Comparison of ENCODE assay signal across 7 cellular contexts in the genomic region with DNA sequence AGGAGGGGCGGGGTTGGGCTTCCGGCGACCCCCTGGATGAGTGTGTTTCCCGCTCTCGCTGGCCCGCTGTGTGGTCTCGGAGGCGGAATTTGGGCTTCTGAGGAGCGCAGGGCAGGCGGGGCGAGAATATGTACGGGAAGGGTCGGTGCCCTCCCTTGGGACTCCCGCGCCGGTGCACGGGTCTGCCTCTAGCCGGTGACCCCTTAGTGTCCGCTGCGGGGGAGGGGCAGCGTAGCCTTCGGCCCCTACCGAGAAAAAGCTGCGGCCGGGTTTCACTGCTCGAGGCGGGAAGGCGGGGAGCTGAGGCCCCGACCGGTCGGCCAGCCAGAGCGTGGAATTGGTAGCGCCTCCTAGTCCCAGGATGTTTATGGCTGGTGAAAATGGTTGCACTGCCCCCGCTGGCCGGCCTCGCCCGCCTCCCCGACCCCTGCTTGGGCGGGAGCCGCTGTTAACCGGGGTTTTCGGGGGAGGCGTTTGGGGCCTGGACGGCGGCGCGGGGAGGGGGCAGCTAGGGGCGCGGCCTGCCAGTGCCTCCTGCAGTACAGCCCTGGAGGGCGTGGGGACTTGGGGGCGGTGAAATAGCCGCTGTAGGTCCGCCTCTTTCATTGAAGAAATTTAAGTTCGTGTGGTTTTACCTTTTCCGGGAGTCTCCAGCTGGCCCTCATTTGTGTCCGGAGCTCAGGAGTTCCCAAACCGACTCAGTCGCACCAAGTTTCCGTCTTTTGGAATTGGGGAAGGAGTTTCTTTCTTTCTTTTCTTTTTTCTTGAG. TPM values are rescaled to one million over a fixed set of nuclear protein-coding genes. Genes with fewer than 3 reads are reported as not detected.
DNase-seq lines count a peak whose midpoint lies in the region; ATAC-seq and TF ChIP-seq lines count a peak whose summit lies in the region.

Gene UGP2, plus strand, starts transcription at position 643 of the 769 bp plus-strand sequence. CDS start 290 bp downstream, outside the sequence.

- TF ChIP-seq POLR2A in GM18505 (IDR thresholded peaks at IDR 0.05; ENCODE audit: borderline replicate concordance, extremely low read depth, insufficient read depth, insufficient read length) = peak; percentile 72
- TF ChIP-seq POLR2A in gastrocnemius medialis (IDR thresholded peaks at IDR 0.05) = peak; percentile 79 to 91

- H3K4me1 ChIP-seq in gastrocnemius medialis = peaks cover 46 to 53% of the 10 kb centered on the region in 2 donors

- peak; percentile 64 for ATAC-seq in GM18505 (IDR thresholded peaks at IDR 0.05; ENCODE audit: unreplicated experiment)
- peak; percentile 57 for ATAC-seq in HG02973 (IDR thresholded peaks at IDR 0.05; ENCODE audit: unreplicated experiment)
- peak; percentile 52 to 54 for ATAC-seq in gastrocnemius medialis

- H3K27me3 ChIP-seq in gastrocnemius medialis = no peaks in the 10 kb centered on the region

- intact Hi-C loops in gastrocnemius medialis (cut with DNase I; ENCODE audit: low total_unique reads) = loop anchor here (1.0 to 10.0 kb wide), 8 partner anchors 47 to 1213 kb away; partner anchors contain the start of genes CEP68, MDH1, PELI1 and VPS54

- H3K27ac ChIP-seq in gastrocnemius medialis = peak within 1 kb of the TSS; percentile 94 to 99 (median 98)

- H3K9me3 ChIP-seq in gastrocnemius medialis = no peaks in the 10 kb centered on the region

- in situ Hi-C loops in gastrocnemius medialis (cut with MboI; ENCODE audit: low sequenced_read_pairs in 4 of 4) = no loop called here

- peak within 1 kb of the TSS; percentile 75 to 95 (median 92) for H3K4me3 ChIP-seq in gastrocnemius medialis

- TF ChIP-seq CTCF in gastrocnemius medialis (IDR thresholded peaks at IDR 0.05 in 4 of 5, conservative IDR thresholded peaks at IDR 0.05 in 1 of 5) = peak in 1 of 5 experiments; percentile 12

- no peaks in the 10 kb centered on the region for H3K36me3 ChIP-seq in gastrocnemius medialis

- DNase-seq in NCI-H2081 (lab: John Stamatoyannopoulos, UW) = peak; percentile 92 to 93
- peak; percentile 80 for DNase-seq in T1000 (lab: John Stamatoyannopoulos, UW)
- DNase-seq in astrocyte of the hippocampus (ENCODE audit: low read depth, low spot score) = peak; percentile 95
- DNase-seq in hypothalamus (lab: John Stamatoyannopoulos, UW) = peak in 50 of 51 donors; percentile 26 to 84 (median 70)
- DNase-seq in gastrocnemius medialis = peak; percentile 91

RNA-seq across cellular contexts. Expression of gene UGP2, which starts in this region (rescaled TPM):
- total RNA-seq in gastrocnemius medialis = 100 to 1,000 TPM; 398 to 784 (median 580) TPM

Comparison
In these comparisons a context has a peak if more than half of its experiments do, and no peak if none do; other contexts are left out.
1. Peak in every context shown above with its lines: DNase-seq, ATAC-seq, H3K4me3 ChIP-seq and H3K27ac ChIP-seq.